1 cellular context compared by ENCODE assay signal in genomic region chr7:148575640-148576411, GRCh38.
TF ChIP-seq lines count a peak whose summit lies in the region.

No MANE protein-coding gene starts in this region.

TF ChIP-seq in K562, 482 proteins besides CTCF, POLR2A, EP300 and RAD21 (continued from another document and continues in another):
- peak; percentile 89 for TF ChIP-seq SMC3 (conservative IDR thresholded peaks at IDR 0.05; ENCODE audit: insufficient read depth, low read depth, low read length)
- TF ChIP-seq MECOM (CRISPR knock-in tag; IDR thresholded peaks at IDR 0.05): no peak
- TF ChIP-seq CEBPZ (IDR thresholded peaks at IDR 0.05; ENCODE audit: borderline replicate concordance, low read depth, low read length): no peak
- TF ChIP-seq ATF6 (CRISPR knock-in tag; IDR thresholded peaks at IDR 0.05): no peak
- TF ChIP-seq ZNF561 (CRISPR knock-in tag; conservative IDR thresholded peaks at IDR 0.05): no peak
- no peak for TF ChIP-seq BRF2 (IDR thresholded peaks at IDR 0.05; ENCODE audit: borderline replicate concordance, insufficient read depth, insufficient read length)
- TF ChIP-seq FOXK1 (CRISPR knock-in tag; IDR thresholded peaks at IDR 0.05; ENCODE audit: borderline replicate concordance): no peak
- no peak for TF ChIP-seq NCOR1 (IDR thresholded peaks at IDR 0.05)
- TF ChIP-seq ZC3H8 (IDR thresholded peaks at IDR 0.05): no peak
- 0 out of 2 replicates have a peak, but pooled peaks have one; percentile 14 for TF ChIP-seq USF1 (CRISPR knock-in tag; IDR thresholded peaks at IDR 0.05)
- no peak for TF ChIP-seq PYGO2 (tag; IDR thresholded peaks at IDR 0.05)
- TF ChIP-seq MED1 (CRISPR knock-in tag; IDR thresholded peaks at IDR 0.05; ENCODE audit: borderline replicate concordance): no peak
- no peak for TF ChIP-seq SMAD2 (IDR thresholded peaks at IDR 0.05; ENCODE audit: low read depth, low read length)
- TF ChIP-seq ZNF146 (CRISPR knock-in tag; IDR thresholded peaks at IDR 0.05; ENCODE audit: unreplicated experiment): no peak
- TF ChIP-seq BDP1 (IDR thresholded peaks at IDR 0.05; ENCODE audit: insufficient read depth, insufficient read length): no peak
- TF ChIP-seq CBX5 (IDR thresholded peaks at IDR 0.05; ENCODE audit: borderline replicate concordance, low read depth): no peak
- peak; percentile 26; the same call in 1 of the 2 replicates for TF ChIP-seq BMI1 (IDR thresholded peaks at IDR 0.05; ENCODE audit: low read length)
- no peak for TF ChIP-seq COPS2 (conservative IDR thresholded peaks at IDR 0.05)
- TF ChIP-seq POLR3A (IDR thresholded peaks at IDR 0.05; ENCODE audit: borderline replicate concordance, extremely low read depth, insufficient read depth, insufficient read length): no peak
- peak; percentile 10 for TF ChIP-seq CTCFL (IDR thresholded peaks at IDR 0.05; ENCODE audit: borderline replicate concordance, insufficient read depth, low read depth, low read length, poor library complexity, severe bottlenecking)
- no peak for TF ChIP-seq NONO (IDR thresholded peaks at IDR 0.05; ENCODE audit: low read depth in 2 of 2, low read length in 1 of 2)
- TF ChIP-seq ZBTB40 (IDR thresholded peaks at IDR 0.05): no peak
- TF ChIP-seq ZBTB40 (CRISPR knock-in tag; IDR thresholded peaks at IDR 0.05): no peak
- TF ChIP-seq ZFP36 (IDR thresholded peaks at IDR 0.05; ENCODE audit: low read depth, low read length, partially characterized antibody): peak; percentile 14
- TF ChIP-seq SMAD4 (CRISPR knock-in tag; conservative IDR thresholded peaks at IDR 0.05): no peak
- TF ChIP-seq SNAPC5 (CRISPR knock-in tag; IDR thresholded peaks at IDR 0.05): no peak
- TF ChIP-seq ZBTB33 (CRISPR knock-in tag; IDR thresholded peaks at IDR 0.05): no peak
- TF ChIP-seq MCM2 (IDR thresholded peaks at IDR 0.05; ENCODE audit: low read depth): no peak
- TF ChIP-seq ZFX (CRISPR knock-in tag; IDR thresholded peaks at IDR 0.05): no peak
- no peak for TF ChIP-seq ZNF408 (CRISPR knock-in tag; IDR thresholded peaks at IDR 0.05; ENCODE audit: low read depth)
- TF ChIP-seq MAFF (IDR thresholded peaks at IDR 0.05; ENCODE audit: low read length): no peak
- TF ChIP-seq ZBTB1 (CRISPR knock-in tag; IDR thresholded peaks at IDR 0.05; ENCODE audit: borderline replicate concordance, low read depth): no peak
- TF ChIP-seq TCF3 (CRISPR knock-in tag; IDR thresholded peaks at IDR 0.05): no peak
- no peak for TF ChIP-seq DNMT1 (IDR thresholded peaks at IDR 0.05)
- no peak for TF ChIP-seq ZNF77 (CRISPR knock-in tag; IDR thresholded peaks at IDR 0.05)
- no peak for TF ChIP-seq ZNF274 (IDR thresholded peaks at IDR 0.05; ENCODE audit: borderline replicate concordance, low read depth, low read length)
- TF ChIP-seq SRF (CRISPR knock-in tag; IDR thresholded peaks at IDR 0.05): peak in 1 of 2 experiments; percentile 81; a peak in 2 of 4 replicates
- TF ChIP-seq MAFG (tag; conservative IDR thresholded peaks at IDR 0.05): no peak
- no peak for TF ChIP-seq IRF1 (CRISPR knock-in tag; IDR thresholded peaks at IDR 0.05; ENCODE audit: borderline replicate concordance)
